ENCODE assay signal across 1 cellular context in genomic region chr1:235067396-235068154, GRCh38.
A peak's percentile ranks its signal among the peaks of the same experiment; 100 is the strongest.
TF ChIP-seq lines count a peak whose summit lies in the region.

No MANE protein-coding gene starts in this region.

TF ChIP-seq in HepG2, 621 proteins besides CTCF, POLR2A, EP300 and RAD21 (continued from another document and continues in another):
- no peak for TF ChIP-seq CEBPZ (IDR thresholded peaks at IDR 0.05; ENCODE audit: low read length)
- TF ChIP-seq CBX1 (IDR thresholded peaks at IDR 0.05; ENCODE audit: low read depth), result no peak
- TF ChIP-seq IRF1 (CRISPR knock-in tag; IDR thresholded peaks at IDR 0.05; ENCODE audit: low read depth), result no peak
- no peak for TF ChIP-seq ZNF24 (IDR thresholded peaks at IDR 0.05)
- TF ChIP-seq ZNF784 (CRISPR knock-in tag; IDR thresholded peaks at IDR 0.05; ENCODE audit: borderline replicate concordance), result no peak; the same call in 1 of the 2 replicates
- no peak for TF ChIP-seq RARG (CRISPR knock-in tag; IDR thresholded peaks at IDR 0.05; ENCODE audit: low read depth)
- 0 out of 2 replicates have a peak, but pooled peaks have one; percentile 31 for TF ChIP-seq DRAP1 (CRISPR knock-in tag; IDR thresholded peaks at IDR 0.05)
- TF ChIP-seq CENPT (CRISPR knock-in tag; IDR thresholded peaks at IDR 0.05; ENCODE audit: low read depth), result no peak
- TF ChIP-seq ZNF414 (CRISPR knock-in tag; IDR thresholded peaks at IDR 0.05), result no peak
- no peak for TF ChIP-seq MLX (CRISPR knock-in tag; IDR thresholded peaks at IDR 0.05)
- no peak for TF ChIP-seq KLF11 (CRISPR knock-in tag; IDR thresholded peaks at IDR 0.05)
- TF ChIP-seq FOXO4 (CRISPR knock-in tag; conservative IDR thresholded peaks at IDR 0.05), result no peak
- TF ChIP-seq SMARCC2 (IDR thresholded peaks at IDR 0.05), result no peak
- TF ChIP-seq KDM6A (CRISPR knock-in tag; IDR thresholded peaks at IDR 0.05; ENCODE audit: low read depth), result no peak; the same call in 1 of the 2 replicates
- no peak for TF ChIP-seq NONO (IDR thresholded peaks at IDR 0.05)
- TF ChIP-seq NONO (CRISPR knock-in tag; conservative IDR thresholded peaks at IDR 0.05), result no peak
- no peak for TF ChIP-seq ZNF777 (CRISPR knock-in tag; IDR thresholded peaks at IDR 0.05)
- no peak for TF ChIP-seq IKZF1 (IDR thresholded peaks at IDR 0.05)
- TF ChIP-seq ZSCAN22 (CRISPR knock-in tag; IDR thresholded peaks at IDR 0.05), result no peak
- no peak for TF ChIP-seq ATAD3A (CRISPR knock-in tag; IDR thresholded peaks at IDR 0.05)
- TF ChIP-seq ZNF292 (CRISPR knock-in tag; IDR thresholded peaks at IDR 0.05; ENCODE audit: borderline replicate concordance, low read depth), result no peak
- TF ChIP-seq AGO2 (optimal IDR thresholded peaks at IDR 0.05; ENCODE audit: low read depth, low read length), result peak; percentile 10
- TF ChIP-seq NFATC3 (CRISPR knock-in tag; IDR thresholded peaks at IDR 0.05), result no peak
- no peak for TF ChIP-seq TAF15 (IDR thresholded peaks at IDR 0.05; ENCODE audit: low read depth, low read length, poor library complexity, severe bottlenecking)
- peak; percentile 78; the same call in 1 of the 2 replicates for TF ChIP-seq DZIP1 (CRISPR knock-in tag; IDR thresholded peaks at IDR 0.05)
- TF ChIP-seq ZNF501 (CRISPR knock-in tag; IDR thresholded peaks at IDR 0.05), result peak; percentile 26; the same call in 1 of the 2 replicates
- TF ChIP-seq ELK4 (CRISPR knock-in tag; IDR thresholded peaks at IDR 0.05; ENCODE audit: borderline replicate concordance), result no peak
- TF ChIP-seq ZNF639 (CRISPR knock-in tag; conservative IDR thresholded peaks at IDR 0.05), result no peak
- TF ChIP-seq MAZ (IDR thresholded peaks at IDR 0.05; ENCODE audit: borderline replicate concordance, low read depth, low read length), result no peak
- TF ChIP-seq MAZ (CRISPR knock-in tag; IDR thresholded peaks at IDR 0.05; ENCODE audit: low read depth), result 0 out of 2 replicates have a peak, but pooled peaks have one; percentile 15
- no peak for TF ChIP-seq ZC3H13 (CRISPR knock-in tag; IDR thresholded peaks at IDR 0.05)
- no peak for TF ChIP-seq ZNF333 (CRISPR knock-in tag; IDR thresholded peaks at IDR 0.05; ENCODE audit: borderline replicate concordance)
- TF ChIP-seq ZBTB43 (CRISPR knock-in tag; conservative IDR thresholded peaks at IDR 0.05), result no peak
- no peak for TF ChIP-seq STAT6 (CRISPR knock-in tag; IDR thresholded peaks at IDR 0.05; ENCODE audit: borderline replicate concordance)
- no peak for TF ChIP-seq CSRNP1 (CRISPR knock-in tag; IDR thresholded peaks at IDR 0.05)
- TF ChIP-seq E2F1 (CRISPR knock-in tag; IDR thresholded peaks at IDR 0.05), result no peak
- TF ChIP-seq SMAD9 (CRISPR knock-in tag; IDR thresholded peaks at IDR 0.05), result no peak
